Comparison of ENCODE assay signal across 19 cellular contexts in the genomic region with DNA sequence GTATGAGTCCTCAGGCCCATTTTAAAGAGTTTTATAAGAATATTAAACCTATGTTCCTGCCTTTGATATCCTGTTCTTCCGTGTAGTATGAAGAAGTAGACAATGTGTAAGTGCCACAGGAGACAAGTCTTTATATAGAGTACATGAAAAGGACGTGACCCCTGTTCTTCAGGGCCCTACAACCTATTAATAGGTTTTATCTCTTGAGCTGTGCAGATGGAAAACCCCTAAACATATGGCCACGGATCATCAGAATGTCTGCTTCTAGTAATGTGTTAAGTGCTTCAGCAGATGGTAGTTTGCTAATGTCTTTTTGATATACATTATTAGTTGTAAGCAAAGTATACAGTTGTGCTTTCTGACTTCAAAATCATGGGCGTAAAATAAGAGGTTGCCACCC.
"Had no signal": no experiment of that assay in that cellular context is flagged by ENCODE, and none has a peak within 500 bp of the region (broad histone marks: within the 10 kb centered on the region; RNA-seq: fewer than 3 reads in every experiment).

No MANE protein-coding gene starts in this region.

- H3K4me1 ChIP-seq: adrenal gland, gastrocnemius medialis, prostate gland, tibial nerve, vagina had no signal

- H3K9me3 ChIP-seq: adrenal gland, gastrocnemius medialis, heart right ventricle, lower lobe of right lung, prostate gland, tibial nerve, vagina had no signal

- H3K4me3 Mint-ChIP-seq: activated naive CD4-positive, alpha-beta T cell treated with anti-CD3 and anti-CD28 coated beads for 36 hours; activated T-helper 17 cell treated with anti-CD3 and anti-CD28 coated beads, Interleukin-2, amount 50 U/mL, for 72 hours; endodermal cell; mesothelial cell of epicardium had no signal

- H3K4me3 ChIP-seq: adrenal gland, cardiac muscle cell, gastrocnemius medialis, heart right ventricle, lower lobe of right lung, prostate gland, tibial nerve, vagina had no signal

- H3K36me3 Mint-ChIP-seq: mesothelial cell of epicardium had no signal

- DNase-seq: activated CD4-positive, CD25-positive, alpha-beta regulatory T cell treated with anti-CD3 and anti-CD28 coated beads, Interleukin-2, amount 50 U/mL, for 72 hours; activated naive CD4-positive, alpha-beta T cell treated with anti-CD3 and anti-CD28 coated beads for 36 hours; adrenal gland; endodermal cell; gastrocnemius medialis; heart right ventricle; left cardiac atrium; lower lobe of right lung; right cardiac atrium; small intestine; stimulated activated CD4-positive, alpha-beta T cell treated with anti-CD3 and anti-CD28 coated beads, Interleukin-4, amount 100 ng/mL, for 24 hours; stimulated activated naive CD4-positive, alpha-beta T cell treated with Interleukin-2 at 50 U/mL for 16 hours; substantia nigra had no signal

- H3K27ac ChIP-seq: adrenal gland, cardiac muscle cell, gastrocnemius medialis, heart right ventricle, lower lobe of right lung, prostate gland, tibial nerve, vagina had no signal

- H3K9me3 Mint-ChIP-seq: activated T-helper 17 cell treated with anti-CD3 and anti-CD28 coated beads, Interleukin-2, amount 50 U/mL, for 72 hours; endodermal cell had no signal

- H3K36me3 ChIP-seq: adrenal gland, cardiac muscle cell, gastrocnemius medialis, heart right ventricle, lower lobe of right lung, prostate gland, tibial nerve, vagina had no signal

- H3K27ac Mint-ChIP-seq: activated naive CD4-positive, alpha-beta T cell treated with anti-CD3 and anti-CD28 coated beads for 36 hours; activated T-helper 17 cell treated with anti-CD3 and anti-CD28 coated beads, Interleukin-2, amount 50 U/mL, for 72 hours; endodermal cell; mesothelial cell of epicardium had no signal

- H3K4me1 Mint-ChIP-seq: endodermal cell had no signal

- ATAC-seq: activated T-helper 17 cell treated with anti-CD3 and anti-CD28 coated beads, Interleukin-2, amount 50 U/mL, for 72 hours; gastrocnemius medialis; heart right ventricle; left cardiac atrium; lower lobe of right lung; right cardiac atrium had no signal

- H3K27me3 Mint-ChIP-seq: activated T-helper 17 cell treated with anti-CD3 and anti-CD28 coated beads, Interleukin-2, amount 50 U/mL, for 72 hours had no signal

- H3K27me3 ChIP-seq: adrenal gland, cardiac muscle cell, gastrocnemius medialis, heart right ventricle, tibial nerve, vagina had no signal

- FAIRE-seq: small intestine had no signal
